ENCODE assay signal across 12 cellular contexts in the genomic region with DNA sequence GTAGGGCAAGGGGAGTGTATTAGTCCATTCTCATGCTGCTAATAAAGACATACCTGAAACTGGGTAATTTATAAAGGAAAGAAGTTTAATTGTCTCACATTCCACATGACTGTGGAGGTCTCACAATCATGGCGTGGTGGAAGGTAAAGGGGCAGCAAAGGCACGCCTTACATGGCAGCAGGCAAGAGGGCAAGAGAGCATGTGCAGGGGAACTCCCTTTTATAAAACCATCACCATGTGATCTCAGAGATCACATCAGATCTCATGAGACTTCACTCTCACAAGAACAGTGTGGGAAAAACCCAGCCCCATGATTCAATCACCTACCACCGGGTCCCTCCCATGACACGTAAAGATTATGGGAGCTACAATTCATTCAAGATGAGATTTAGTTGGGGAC. TPM values are rescaled to one million over a fixed set of nuclear protein-coding genes. Genes with fewer than 3 reads are reported as not detected.
DNase-seq lines count a peak whose midpoint lies in the region; ATAC-seq and TF ChIP-seq lines count a peak whose summit lies in the region.
"Had no signal": no experiment of that assay in that cellular context is flagged by ENCODE, and none has a peak within 500 bp of the region (broad histone marks: within the 10 kb centered on the region; RNA-seq: fewer than 3 reads in every experiment).

No MANE protein-coding gene starts in this region.

- no peaks in the 10 kb centered on the region for H3K36me3 ChIP-seq in tibial nerve
- H3K36me3 ChIP-seq: adrenal gland, thoracic aorta had no signal

- TF ChIP-seq CTCF in HFFc6 (IDR thresholded peaks at IDR 0.05) (no peak), tibial nerve (IDR thresholded peaks at IDR 0.05) (no peak)

- TF ChIP-seq POLR2A in tibial nerve (IDR thresholded peaks at IDR 0.05) = no peak

- no peaks in the 10 kb centered on the region for H3K27me3 ChIP-seq in tibial nerve
- H3K27me3 ChIP-seq: adrenal gland had no signal

- H3K9me3 ChIP-seq in tibial nerve = no peaks in the 10 kb centered on the region
- H3K9me3 ChIP-seq: adrenal gland, thoracic aorta had no signal

- peak overlapping the region; percentile 62 for H3K4me3 Mint-ChIP-seq in HFFc6
- no peak overlapping the region for H3K4me3 Mint-ChIP-seq in activated naive CD8-positive, alpha-beta T cell treated with anti-CD3 and anti-CD28 coated beads for 36 hours
- H3K4me3 Mint-ChIP-seq: IgD-negative memory B cell had no signal

- H3K27ac ChIP-seq in tibial nerve = no peak overlapping the region
- H3K27ac ChIP-seq: adrenal gland had no signal

- no peak overlapping the region for H3K4me3 ChIP-seq in tibial nerve
- H3K4me3 ChIP-seq: adrenal gland, thoracic aorta had no signal

- 88 to 97% methylated on average over 4 of the region's 4 CpGs for whole genome bisulfite sequencing in tibial nerve, 2 donors

- no peaks in the 10 kb centered on the region for H3K9me3 Mint-ChIP-seq in HFFc6
- peaks cover 2% of the 10 kb centered on the region for H3K9me3 Mint-ChIP-seq in activated naive CD8-positive, alpha-beta T cell treated with anti-CD3 and anti-CD28 coated beads for 36 hours
- H3K9me3 Mint-ChIP-seq: IgD-negative memory B cell had no signal

- peaks cover 2% of the 10 kb centered on the region; the same call in 1 of the 2 replicates for H3K27me3 Mint-ChIP-seq in HFFc6 (ENCODE audit: insufficient read depth)
- no peaks in the 10 kb centered on the region for H3K27me3 Mint-ChIP-seq in activated naive CD8-positive, alpha-beta T cell treated with anti-CD3 and anti-CD28 coated beads for 36 hours
- H3K27me3 Mint-ChIP-seq: IgD-negative memory B cell had no signal

- H3K27ac Mint-ChIP-seq in HFFc6 = peak overlapping the region; percentile 92
- H3K27ac Mint-ChIP-seq in activated naive CD8-positive, alpha-beta T cell treated with anti-CD3 and anti-CD28 coated beads for 36 hours = peak overlapping the region; percentile 40
- H3K27ac Mint-ChIP-seq: IgD-negative memory B cell had no signal

- peak; percentile 32 for ATAC-seq in GM18498 (IDR thresholded peaks at IDR 0.05; ENCODE audit: unreplicated experiment)
- ATAC-seq in GM19452 (IDR thresholded peaks at IDR 0.05; ENCODE audit: unreplicated experiment) = no peak
- ATAC-seq in GM19395 (IDR thresholded peaks at IDR 0.05; ENCODE audit: unreplicated experiment) = no peak

- peaks cover 37% of the 10 kb centered on the region for H3K4me1 Mint-ChIP-seq in HFFc6 (ENCODE audit: low read depth)
- H3K4me1 Mint-ChIP-seq in activated naive CD8-positive, alpha-beta T cell treated with anti-CD3 and anti-CD28 coated beads for 36 hours = peaks cover 33% of the 10 kb centered on the region

- H3K4me1 ChIP-seq in tibial nerve = peaks cover 0 to 9% (median 0%) of the 10 kb centered on the region in 4 donors

- no peaks in the 10 kb centered on the region for H3K36me3 Mint-ChIP-seq in HFFc6 (ENCODE audit: low read depth)
- H3K36me3 Mint-ChIP-seq in activated naive CD8-positive, alpha-beta T cell treated with anti-CD3 and anti-CD28 coated beads for 36 hours = peaks cover 12% of the 10 kb centered on the region

- DNase-seq in HFFc6 (no peak), renal cortical epithelial cell (ENCODE audit: low read depth) (peak; percentile 19), NCI-H82 (lab: John Stamatoyannopoulos, UW) (no peak), tibial nerve (ENCODE audit: low spot score in 2 of 2) (no peak)
- DNase-seq in activated naive CD8-positive, alpha-beta T cell treated with anti-CD3 and anti-CD28 coated beads for 36 hours = peak; percentile 20
- DNase-seq: adrenal gland, NCI-H2029 had no signal

- TF ChIP-seq EP300 in tibial nerve (IDR thresholded peaks at IDR 0.05) = no peak

RNA-seq across cellular contexts. Expression of gene SUMF1, which starts 41.4 kb away (rescaled TPM):
- total RNA-seq in HFFc6 (2021; fragmentation: NEBNext Ultra II Directional; extraction: Animal tissue kit (Norgen Biotek cat#: 25700)) = 10 to 100 TPM; 33.5 to 38.0 (median 36.0) TPM
- 1 to 10 TPM; 6.3 to 7.1 TPM for total RNA-seq in activated naive CD8-positive, alpha-beta T cell treated with anti-CD3 and anti-CD28 coated beads for 36 hours
- total RNA-seq in renal cortical epithelial cell (94.0 and 121 TPM in 2 replicates), tibial nerve (10 to 100 TPM; 49.2 to 70.6 (median 63.8) TPM)

Comparison
In these comparisons a context has a peak if more than half of its experiments do, and no peak if none do; other contexts are left out.
1. DNase-seq: peak in activated naive CD8-positive, alpha-beta T cell treated with anti-CD3 and anti-CD28 coated beads for 36 hours (single experiment) and renal cortical epithelial cell (single experiment); none in HFFc6 (single experiment), NCI-H82 (single experiment) and tibial nerve (0 of 2).
2. RNA of gene SUMF1, which starts 41.4 kb away (total RNA-seq): 94.0 to 121 TPM in renal cortical epithelial cell, 49.2 to 70.6 TPM in tibial nerve and 33.5 to 38.0 TPM in HFFc6; 6.3 to 7.1 TPM in activated naive CD8-positive, alpha-beta T cell treated with anti-CD3 and anti-CD28 coated beads for 36 hours; every median in the first group is over 4 times any median in the second.